In genomic region chr1:185679220-185679619, GRCh38 we compare ENCODE assay signal across 25 cellular contexts. TPM values are rescaled to one million over a fixed set of nuclear protein-coding genes. Genes with fewer than 3 reads are reported as not detected.
DNase-seq lines count a peak whose midpoint lies in the region; ATAC-seq lines count a peak whose summit lies in the region.
"Had no signal": no experiment of that assay in that cellular context is flagged by ENCODE, and none has a peak within 500 bp of the region (broad histone marks: within the 10 kb centered on the region; RNA-seq: fewer than 3 reads in every experiment).

No MANE protein-coding gene starts in this region.

- H3K23ac ChIP-seq in mesendoderm (ENCODE audit: low read length): no peak overlapping the region

- no peak overlapping the region for H4K5ac ChIP-seq in mesendoderm (ENCODE audit: low read length)

- H3K27me3 ChIP-seq in mesendoderm (ENCODE audit: insufficient read depth, low read length, poor library complexity): no peaks in the 10 kb centered on the region
- H3K27me3 ChIP-seq: SJSA1, thyroid gland had no signal

- no peak overlapping the region for H2AK5ac ChIP-seq in mesendoderm (ENCODE audit: low read length)

- no peak overlapping the region for H3K9ac ChIP-seq in mesendoderm (ENCODE audit: low read length)
- H3K9ac ChIP-seq: GM23248 had no signal

- no peaks in the 10 kb centered on the region for H3K27me3 Mint-ChIP-seq in activated T-helper 17 cell treated with anti-CD3 and anti-CD28 coated beads, Interleukin-2, amount 50 U/mL, for 72 hours
- H3K27me3 Mint-ChIP-seq: progenitor cell of endocrine pancreas had no signal

- no peak overlapping the region for H2BK15ac ChIP-seq in mesendoderm (replicated peaks; ENCODE audit: low read depth)

- H3K4me1 Mint-ChIP-seq in activated T-helper 17 cell treated with anti-CD3 and anti-CD28 coated beads, Interleukin-2, amount 50 U/mL, for 72 hours: peaks cover 18% of the 10 kb centered on the region

- no peak overlapping the region for H2BK120ac ChIP-seq in mesendoderm (ENCODE audit: low read depth, low read length)

- H2BK5ac ChIP-seq in mesendoderm (ENCODE audit: low read length): no peak overlapping the region

- H3K36me3 ChIP-seq in mesendoderm (ENCODE audit: control insufficient read depth, insufficient read depth, low read length): no peaks in the 10 kb centered on the region
- H3K36me3 ChIP-seq: SJSA1, thyroid gland had no signal

- H3K4ac ChIP-seq in mesendoderm (ENCODE audit: low read depth, low read length): no peak overlapping the region

- H3K36me3 Mint-ChIP-seq in activated T-helper 17 cell treated with anti-CD3 and anti-CD28 coated beads, Interleukin-2, amount 50 U/mL, for 72 hours (ENCODE audit: low read depth): no peaks in the 10 kb centered on the region

- H3K4me3 ChIP-seq in mesendoderm (ENCODE audit: low read length): no peak overlapping the region
- H3K4me3 ChIP-seq: GM23248, SJSA1, thyroid gland had no signal

- H3K27ac ChIP-seq in mesendoderm (ENCODE audit: low read depth, low read length): no peak overlapping the region
- H3K27ac ChIP-seq: GM23248, SJSA1 had no signal

- H4K8ac ChIP-seq in mesendoderm (ENCODE audit: low read depth, low read length): no peak overlapping the region

- H3K4me1 ChIP-seq in mesendoderm (ENCODE audit: control insufficient read depth, low read depth, low read length): peaks cover 3% of the 10 kb centered on the region

- no peak overlapping the region for H3K18ac ChIP-seq in mesendoderm (ENCODE audit: low read length)

- peak overlapping the region; percentile 26 for H3K4me3 Mint-ChIP-seq in activated T-helper 17 cell treated with anti-CD3 and anti-CD28 coated beads, Interleukin-2, amount 50 U/mL, for 72 hours
- H3K4me3 Mint-ChIP-seq: CD8-positive, alpha-beta memory T cell; HFFc6 had no signal

- no peaks in the 10 kb centered on the region for H3K79me1 ChIP-seq in mesendoderm (ENCODE audit: low read length)

- peak; percentile 57 for DNase-seq in NCI-H82 (lab: John Stamatoyannopoulos, UW)
- DNase-seq in NCI-H82 treated with DMSO at 0.1 percent for 48 hours (lab: John Stamatoyannopoulos, UW; ENCODE audit: unreplicated experiment): no peak
- peak; percentile 12 for DNase-seq in Ammon's horn (ENCODE audit: low spot score)
- peak; percentile 81 for DNase-seq in mesendoderm
- no peak for DNase-seq in stimulated activated CD8-positive, alpha-beta memory T cell treated with anti-CD3 and anti-CD28 coated beads, Interleukin-4, amount 100 ng/mL, for 48 hours
- DNase-seq in OCI-M2 (lab: John Stamatoyannopoulos, UW; ENCODE audit: unreplicated experiment): no peak
- DNase-seq: 8988T; activated CD4-positive, alpha-beta T cell treated with anti-CD3 and anti-CD28 coated beads for 1 hour; activated CD8-positive, alpha-beta memory T cell treated with anti-CD3 and anti-CD28 coated beads for 24 hours; activated gamma-delta T cell treated with Interleukin-2 at 50 U/mL for 16 hours; AML-193; CD8-positive, alpha-beta memory T cell; DMS153; GM23248; HFFc6; Karpas-422; NCI-H1694; NCI-H2171; stimulated activated naive CD8-positive, alpha-beta T cell treated with anti-CD3 and anti-CD28 coated beads, Interleukin-15, Interleukin-2, amounts not matched to agents 100 U/mL and 50 U/mL, for 24 hours; T-helper 1 cell; thyroid gland had no signal

- H3K56ac ChIP-seq in mesendoderm (ENCODE audit: low read length): no peak overlapping the region

- ATAC-seq in activated T-helper 17 cell treated with anti-CD3 and anti-CD28 coated beads, Interleukin-2, amount 50 U/mL, for 72 hours (replicated peaks): no peak
- ATAC-seq in HG03457 (IDR thresholded peaks at IDR 0.05; ENCODE audit: unreplicated experiment): no peak
- ATAC-seq: stimulated activated naive CD8-positive, alpha-beta T cell treated with anti-CD3 and anti-CD28 coated beads, Interleukin-15, Interleukin-2, amounts not matched to agents 100 U/mL and 50 U/mL, for 24 hours had no signal

- H3K9me3 Mint-ChIP-seq in activated T-helper 17 cell treated with anti-CD3 and anti-CD28 coated beads, Interleukin-2, amount 50 U/mL, for 72 hours: no peaks in the 10 kb centered on the region
- H3K9me3 Mint-ChIP-seq: CD8-positive, alpha-beta memory T cell; HFFc6 had no signal

- H3K79me2 ChIP-seq in mesendoderm (ENCODE audit: control insufficient read depth, insufficient read depth, low read length): no peaks in the 10 kb centered on the region

- peak overlapping the region; percentile 2 for H3K27ac Mint-ChIP-seq in activated T-helper 17 cell treated with anti-CD3 and anti-CD28 coated beads, Interleukin-2, amount 50 U/mL, for 72 hours
- H3K27ac Mint-ChIP-seq: HFFc6, progenitor cell of endocrine pancreas had no signal

- WGBS in mesendoderm (ENCODE audit: extremely low coverage, insufficient coverage, low lambda C conversion rate): no CpG with 5 or more reads among the region's 5 CpGs

- no peak overlapping the region for H3K4me2 ChIP-seq in mesendoderm (ENCODE audit: low read length)

RNA-seq across cellular contexts. Expression of gene HMCN1, which starts 55.0 kb away (rescaled TPM):
- total RNA-seq in activated T-helper 17 cell treated with anti-CD3 and anti-CD28 coated beads, Interleukin-2, amount 50 U/mL, for 72 hours: 1 to 10 TPM in 1 of 2 donors, under 1 TPM in 1; 0.06 to 1.2 TPM
- polyA plus RNA-seq in mesendoderm (2013, experiment 1 of 2): 2.4 TPM
- polyA plus RNA-seq in mesendoderm (2013, experiment 2 of 2): 2.1 TPM
- polyA plus RNA-seq: CD8-positive, alpha-beta memory T cell had no signal

Comparison
In these comparisons a context has a peak if more than half of its experiments do, and no peak if none do; other contexts are left out.
1. DNase-seq: peak in NCI-H82 (single experiment), Ammon's horn (single experiment) and mesendoderm (single experiment); none in NCI-H82 treated with DMSO at 0.1 percent for 48 hours (single experiment), stimulated activated CD8-positive, alpha-beta memory T cell treated with anti-CD3 and anti-CD28 coated beads, Interleukin-4, amount 100 ng/mL, for 48 hours (single experiment) and OCI-M2 (single experiment).